Comparison of ENCODE assay signal across 18 cellular contexts in genomic region chr11:71812529-71812928, GRCh38. TPM values are rescaled to one million over a fixed set of nuclear protein-coding genes. Genes with fewer than 3 reads are reported as not detected.
A peak's percentile ranks its signal among the peaks of the same experiment; 100 is the strongest.
DNase-seq lines count a peak whose midpoint lies in the region; ATAC-seq and TF ChIP-seq lines count a peak whose summit lies in the region.
"Not testable (repeated sequence)": the region's sequence is repeated elsewhere in the genome, so short reads cannot be mapped to it uniquely, and the experiment has no call there.
"Had no signal": no experiment of that assay in that cellular context is flagged by ENCODE, and none has a peak within 500 bp of the region (broad histone marks: within the 10 kb centered on the region; RNA-seq: fewer than 3 reads in every experiment).

No MANE protein-coding gene starts in this region.

- intact Hi-C loops in ascending aorta (cut with DNase I), result not testable (repeated sequence)

- not testable (repeated sequence) for H3K36me3 Mint-ChIP-seq in activated T-cell treated with anti-CD3 and anti-CD28 coated beads, Interleukin-2, amount 50 U/mL, for 24 hours (ENCODE audit: low read depth); effector memory CD8-positive, alpha-beta T cell (ENCODE audit: insufficient read depth)

- H3K27me3 ChIP-seq in ascending aorta, result not testable (repeated sequence)

- H3K27ac ChIP-seq in ascending aorta, result peak overlapping the region; percentile 50 to 64

- H3K4me1 ChIP-seq in ascending aorta, result not testable (repeated sequence)

- not testable (repeated sequence) for H3K9me3 Mint-ChIP-seq in activated T-cell treated with anti-CD3 and anti-CD28 coated beads, Interleukin-2, amount 50 U/mL, for 24 hours; effector memory CD8-positive, alpha-beta T cell

- H3K9me3 ChIP-seq in ascending aorta, result not testable (repeated sequence)

- not testable (repeated sequence) for ATAC-seq in effector memory CD8-positive, alpha-beta T cell (replicated peaks)

- not testable (repeated sequence) for H3K4me3 ChIP-seq in ascending aorta

- TF ChIP-seq CTCF in ascending aorta (IDR thresholded peaks at IDR 0.05), result not testable (repeated sequence)

- H3K36me3 ChIP-seq in ascending aorta, result not testable (repeated sequence)

- H3K27me3 Mint-ChIP-seq in activated T-cell treated with anti-CD3 and anti-CD28 coated beads, Interleukin-2, amount 50 U/mL, for 24 hours; effector memory CD8-positive, alpha-beta T cell: not testable (repeated sequence)

- peak; percentile 10 for DNase-seq in AG08395 (ENCODE audit: low spot score)
- peak; percentile 17 for DNase-seq in ELF-1 (ENCODE audit: low read depth, low spot score)
- DNase-seq in RPMI7951 (ENCODE audit: low read depth), result peak; percentile 51
- DNase-seq in activated T-cell treated with anti-CD3 and anti-CD28 coated beads, Interleukin-2, amount 50 U/mL, for 24 hours; ascending aorta (ENCODE audit: low spot score in 2 of 2); effector memory CD8-positive, alpha-beta T cell: not testable (repeated sequence)
- peak; percentile 31 for DNase-seq in myocyte (ENCODE audit: low read depth)
- peak; percentile 25 for DNase-seq in renal cortical epithelial cell (ENCODE audit: low read depth)

- H3K27ac Mint-ChIP-seq in activated T-cell treated with anti-CD3 and anti-CD28 coated beads, Interleukin-2, amount 50 U/mL, for 24 hours, result not testable (repeated sequence)
- peak overlapping the region; percentile 61 to 86 for H3K27ac Mint-ChIP-seq in effector memory CD8-positive, alpha-beta T cell

- H3K4me3 Mint-ChIP-seq in activated T-cell treated with anti-CD3 and anti-CD28 coated beads, Interleukin-2, amount 50 U/mL, for 24 hours, result peak overlapping the region; percentile 81
- H3K4me3 Mint-ChIP-seq in effector memory CD8-positive, alpha-beta T cell, result peak overlapping the region; percentile 64 to 83

- not testable (repeated sequence) for H3K4me1 Mint-ChIP-seq in activated T-cell treated with anti-CD3 and anti-CD28 coated beads, Interleukin-2, amount 50 U/mL, for 24 hours (ENCODE audit: low read depth); effector memory CD8-positive, alpha-beta T cell (ENCODE audit: low read depth in 2 of 2)

RNA-seq across cellular contexts. Expression of gene DEFB108B, which starts 20.5 kb away (rescaled TPM):
- total RNA-seq in RPMI7951 (2014; rRNA removed; shearing (Covaris generic)), result not detected in 2 replicates
- total RNA-seq in ascending aorta (not detected), myocyte (not detected in 2 replicates), renal cortical epithelial cell (not detected in 2 replicates)
- polyA plus RNA-seq in myocyte (2012), result not detected
- total RNA-seq: activated CD4-positive, alpha-beta memory T cell treated with anti-CD3 and anti-CD28 coated beads, Interleukin-2, amount 10 ng/mL, durations not matched to agents 7 days and 5 days; aorta; gastroesophageal sphincter; H9; HT1080; left ventricle myocardium inferior; pulmonary artery endothelial cell; skeletal muscle tissue; urinary bladder had no signal
- polyA plus RNA-seq: aorta, esophagus, urinary bladder had no signal
